Comparison of ENCODE assay signal across 1 cellular context in the genomic region with DNA sequence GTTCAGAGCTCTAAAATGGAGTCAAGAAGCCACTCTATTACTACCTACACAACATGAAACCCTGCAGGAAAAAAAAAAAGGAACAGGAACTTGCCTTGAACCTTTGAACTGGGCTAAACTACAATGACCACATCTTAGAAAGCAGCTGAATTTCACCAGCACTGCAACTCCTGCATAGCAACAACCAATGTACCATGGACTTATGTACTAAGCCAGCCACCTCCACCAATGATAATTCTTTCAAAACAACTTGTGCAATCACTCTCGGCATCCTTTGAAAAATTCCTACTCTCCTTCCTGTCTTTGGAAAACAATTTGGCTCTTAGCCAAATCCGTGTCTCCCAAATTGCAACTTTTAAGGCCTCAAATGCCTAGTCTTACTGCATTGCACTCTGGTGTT.
A peak's percentile ranks its signal among the peaks of the same experiment; 100 is the strongest.
TF ChIP-seq lines count a peak whose summit lies in the region.

No MANE protein-coding gene starts in this region.

TF ChIP-seq in HepG2, 621 proteins besides CTCF, POLR2A, EP300 and RAD21 (continued from another document and continues in another):
- TF ChIP-seq, protein P1, sequence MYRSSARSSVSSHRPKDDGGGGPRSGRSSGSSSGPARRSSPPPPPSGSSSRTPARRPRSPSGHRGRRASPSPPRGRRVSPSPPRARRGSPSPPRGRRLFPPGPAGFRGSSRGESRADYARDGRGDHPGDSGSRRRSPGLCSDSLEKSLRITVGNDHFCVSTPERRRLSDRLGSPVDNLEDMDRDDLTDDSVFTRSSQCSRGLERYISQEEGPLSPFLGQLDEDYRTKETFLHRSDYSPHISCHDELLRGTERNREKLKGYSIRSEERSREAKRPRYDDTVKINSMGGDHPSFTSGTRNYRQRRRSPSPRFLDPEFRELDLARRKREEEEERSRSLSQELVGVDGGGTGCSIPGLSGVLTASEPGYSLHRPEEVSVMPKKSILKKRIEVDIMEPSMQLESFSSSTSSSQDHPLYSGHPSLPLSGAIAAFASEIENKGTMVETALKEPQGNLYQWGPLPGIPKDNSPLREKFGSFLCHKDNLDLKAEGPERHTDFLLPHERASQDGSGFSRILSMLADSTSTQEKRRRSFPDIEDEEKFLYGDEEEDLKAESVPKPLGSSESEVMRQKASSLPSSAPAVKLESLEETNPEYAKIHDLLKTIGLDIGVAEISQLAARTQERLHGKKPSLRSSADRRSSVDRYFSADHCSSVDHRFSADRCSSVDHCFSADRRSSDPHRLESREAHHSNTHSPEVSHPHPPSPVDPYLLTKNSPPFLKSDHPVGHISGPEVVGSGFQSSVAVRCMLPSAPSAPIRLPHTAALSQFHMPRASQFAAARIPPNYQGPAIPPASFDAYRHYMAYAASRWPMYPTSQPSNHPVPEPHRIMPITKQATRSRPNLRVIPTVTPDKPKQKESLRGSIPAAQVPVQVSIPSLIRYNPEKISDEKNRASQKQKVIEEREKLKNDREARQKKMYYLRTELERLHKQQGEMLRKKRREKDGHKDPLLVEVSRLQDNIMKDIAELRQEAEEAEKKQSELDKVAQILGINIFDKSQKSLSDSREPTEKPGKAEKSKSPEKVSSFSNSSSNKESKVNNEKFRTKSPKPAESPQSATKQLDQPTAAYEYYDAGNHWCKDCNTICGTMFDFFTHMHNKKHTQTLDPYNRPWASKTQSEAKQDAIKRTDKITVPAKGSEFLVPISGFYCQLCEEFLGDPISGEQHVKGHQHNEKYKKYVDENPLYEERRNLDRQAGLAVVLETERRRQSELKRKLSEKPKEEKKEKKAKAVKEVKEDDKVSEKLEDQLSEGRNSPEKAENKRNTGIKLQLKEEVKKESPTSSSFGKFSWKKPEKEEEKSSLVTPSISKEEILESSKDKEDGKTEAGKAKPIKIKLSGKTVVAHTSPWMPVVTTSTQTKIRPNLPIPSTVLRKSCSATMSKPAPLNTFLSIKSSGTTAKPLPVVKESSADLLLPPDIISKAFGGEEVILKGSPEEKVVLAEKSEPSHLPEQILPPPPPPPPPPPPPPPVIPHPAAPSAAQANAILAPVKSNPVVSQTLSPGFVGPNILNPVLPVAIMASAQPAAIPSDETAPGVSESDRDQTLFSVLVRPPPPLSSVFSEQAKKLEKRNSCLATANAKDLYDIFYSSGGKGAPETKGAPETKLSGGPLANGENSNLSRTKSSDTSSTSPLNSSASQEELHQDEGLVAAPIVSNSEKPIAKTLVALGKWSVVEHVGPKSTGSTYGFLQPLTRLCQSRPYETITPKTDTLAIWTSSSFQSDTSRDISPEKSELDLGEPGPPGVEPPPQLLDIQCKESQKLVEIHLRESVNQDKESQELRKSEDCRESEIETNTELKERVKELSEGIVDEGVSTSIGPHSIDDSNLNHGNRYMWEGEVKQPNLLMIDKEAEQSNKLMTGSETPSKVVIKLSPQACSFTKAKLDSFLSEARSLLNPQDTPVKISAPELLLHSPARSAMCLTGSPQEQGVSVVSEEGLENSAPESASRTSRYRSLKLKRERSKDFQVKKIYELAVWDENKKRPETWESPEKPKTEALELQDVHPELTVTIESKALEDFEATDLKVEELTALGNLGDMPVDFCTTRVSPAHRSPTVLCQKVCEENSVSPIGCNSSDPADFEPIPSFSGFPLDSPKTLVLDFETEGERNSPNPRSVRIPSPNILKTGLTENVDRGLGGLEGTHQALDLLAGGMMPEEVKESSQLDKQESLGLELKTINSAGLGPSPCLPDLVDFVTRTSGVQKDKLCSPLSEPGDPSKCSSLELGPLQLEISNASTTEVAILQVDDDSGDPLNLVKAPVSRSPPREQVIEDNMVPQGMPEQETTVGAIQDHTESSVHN (CRISPR knock-in tag; IDR thresholded peaks at IDR 0.05) = no peak
- 0 out of 2 replicates have a peak, but pooled peaks have one; percentile 23 for TF ChIP-seq ZNF574 (CRISPR knock-in tag; IDR thresholded peaks at IDR 0.05)
- no peak for TF ChIP-seq GLI4 (CRISPR knock-in tag; IDR thresholded peaks at IDR 0.05; ENCODE audit: borderline replicate concordance)
- TF ChIP-seq, protein P2, sequence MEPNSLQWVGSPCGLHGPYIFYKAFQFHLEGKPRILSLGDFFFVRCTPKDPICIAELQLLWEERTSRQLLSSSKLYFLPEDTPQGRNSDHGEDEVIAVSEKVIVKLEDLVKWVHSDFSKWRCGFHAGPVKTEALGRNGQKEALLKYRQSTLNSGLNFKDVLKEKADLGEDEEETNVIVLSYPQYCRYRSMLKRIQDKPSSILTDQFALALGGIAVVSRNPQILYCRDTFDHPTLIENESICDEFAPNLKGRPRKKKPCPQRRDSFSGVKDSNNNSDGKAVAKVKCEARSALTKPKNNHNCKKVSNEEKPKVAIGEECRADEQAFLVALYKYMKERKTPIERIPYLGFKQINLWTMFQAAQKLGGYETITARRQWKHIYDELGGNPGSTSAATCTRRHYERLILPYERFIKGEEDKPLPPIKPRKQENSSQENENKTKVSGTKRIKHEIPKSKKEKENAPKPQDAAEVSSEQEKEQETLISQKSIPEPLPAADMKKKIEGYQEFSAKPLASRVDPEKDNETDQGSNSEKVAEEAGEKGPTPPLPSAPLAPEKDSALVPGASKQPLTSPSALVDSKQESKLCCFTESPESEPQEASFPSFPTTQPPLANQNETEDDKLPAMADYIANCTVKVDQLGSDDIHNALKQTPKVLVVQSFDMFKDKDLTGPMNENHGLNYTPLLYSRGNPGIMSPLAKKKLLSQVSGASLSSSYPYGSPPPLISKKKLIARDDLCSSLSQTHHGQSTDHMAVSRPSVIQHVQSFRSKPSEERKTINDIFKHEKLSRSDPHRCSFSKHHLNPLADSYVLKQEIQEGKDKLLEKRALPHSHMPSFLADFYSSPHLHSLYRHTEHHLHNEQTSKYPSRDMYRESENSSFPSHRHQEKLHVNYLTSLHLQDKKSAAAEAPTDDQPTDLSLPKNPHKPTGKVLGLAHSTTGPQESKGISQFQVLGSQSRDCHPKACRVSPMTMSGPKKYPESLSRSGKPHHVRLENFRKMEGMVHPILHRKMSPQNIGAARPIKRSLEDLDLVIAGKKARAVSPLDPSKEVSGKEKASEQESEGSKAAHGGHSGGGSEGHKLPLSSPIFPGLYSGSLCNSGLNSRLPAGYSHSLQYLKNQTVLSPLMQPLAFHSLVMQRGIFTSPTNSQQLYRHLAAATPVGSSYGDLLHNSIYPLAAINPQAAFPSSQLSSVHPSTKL (CRISPR knock-in tag; IDR thresholded peaks at IDR 0.05) = peak; percentile 93
- TF ChIP-seq FOXO1 (CRISPR knock-in tag; IDR thresholded peaks at IDR 0.05) = peak; percentile 98
- TF ChIP-seq ZNF773 (CRISPR knock-in tag; IDR thresholded peaks at IDR 0.05; ENCODE audit: borderline replicate concordance) = no peak
- no peak for TF ChIP-seq ZBTB49 (CRISPR knock-in tag; IDR thresholded peaks at IDR 0.05; ENCODE audit: borderline replicate concordance)
- peak; percentile 53; the same call in 1 of the 2 replicates for TF ChIP-seq HOXA3 (CRISPR knock-in tag; IDR thresholded peaks at IDR 0.05)
- TF ChIP-seq, protein P3, sequence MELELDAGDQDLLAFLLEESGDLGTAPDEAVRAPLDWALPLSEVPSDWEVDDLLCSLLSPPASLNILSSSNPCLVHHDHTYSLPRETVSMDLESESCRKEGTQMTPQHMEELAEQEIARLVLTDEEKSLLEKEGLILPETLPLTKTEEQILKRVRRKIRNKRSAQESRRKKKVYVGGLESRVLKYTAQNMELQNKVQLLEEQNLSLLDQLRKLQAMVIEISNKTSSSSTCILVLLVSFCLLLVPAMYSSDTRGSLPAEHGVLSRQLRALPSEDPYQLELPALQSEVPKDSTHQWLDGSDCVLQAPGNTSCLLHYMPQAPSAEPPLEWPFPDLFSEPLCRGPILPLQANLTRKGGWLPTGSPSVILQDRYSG (CRISPR knock-in tag; IDR thresholded peaks at IDR 0.05) = no peak
- TF ChIP-seq TEAD3 (CRISPR knock-in tag; optimal IDR thresholded peaks at IDR 0.05; ENCODE audit: borderline replicate concordance) = peak; percentile 86
- TF ChIP-seq NR2C2 (CRISPR knock-in tag; IDR thresholded peaks at IDR 0.05; ENCODE audit: borderline replicate concordance) = peak; percentile 41; the same call in 1 of the 2 replicates
- TF ChIP-seq CSRNP2 (CRISPR knock-in tag; conservative IDR thresholded peaks at IDR 0.05; ENCODE audit: low read depth) = no peak
- TF ChIP-seq HNF1B (CRISPR knock-in tag; IDR thresholded peaks at IDR 0.05) = no peak
- peak; percentile 78; the same call in 1 of the 2 replicates for TF ChIP-seq TRIM24 (CRISPR knock-in tag; IDR thresholded peaks at IDR 0.05)
- TF ChIP-seq RERE (CRISPR knock-in tag; IDR thresholded peaks at IDR 0.05; ENCODE audit: low read depth) = no peak
- TF ChIP-seq SRSF1 (optimal IDR thresholded peaks at IDR 0.05; ENCODE audit: low read depth, low read length) = no peak
- peak; percentile 62 for TF ChIP-seq HDAC2 (CRISPR knock-in tag; IDR thresholded peaks at IDR 0.05)
